21 cellular contexts compared by ENCODE assay signal in the genomic region with DNA sequence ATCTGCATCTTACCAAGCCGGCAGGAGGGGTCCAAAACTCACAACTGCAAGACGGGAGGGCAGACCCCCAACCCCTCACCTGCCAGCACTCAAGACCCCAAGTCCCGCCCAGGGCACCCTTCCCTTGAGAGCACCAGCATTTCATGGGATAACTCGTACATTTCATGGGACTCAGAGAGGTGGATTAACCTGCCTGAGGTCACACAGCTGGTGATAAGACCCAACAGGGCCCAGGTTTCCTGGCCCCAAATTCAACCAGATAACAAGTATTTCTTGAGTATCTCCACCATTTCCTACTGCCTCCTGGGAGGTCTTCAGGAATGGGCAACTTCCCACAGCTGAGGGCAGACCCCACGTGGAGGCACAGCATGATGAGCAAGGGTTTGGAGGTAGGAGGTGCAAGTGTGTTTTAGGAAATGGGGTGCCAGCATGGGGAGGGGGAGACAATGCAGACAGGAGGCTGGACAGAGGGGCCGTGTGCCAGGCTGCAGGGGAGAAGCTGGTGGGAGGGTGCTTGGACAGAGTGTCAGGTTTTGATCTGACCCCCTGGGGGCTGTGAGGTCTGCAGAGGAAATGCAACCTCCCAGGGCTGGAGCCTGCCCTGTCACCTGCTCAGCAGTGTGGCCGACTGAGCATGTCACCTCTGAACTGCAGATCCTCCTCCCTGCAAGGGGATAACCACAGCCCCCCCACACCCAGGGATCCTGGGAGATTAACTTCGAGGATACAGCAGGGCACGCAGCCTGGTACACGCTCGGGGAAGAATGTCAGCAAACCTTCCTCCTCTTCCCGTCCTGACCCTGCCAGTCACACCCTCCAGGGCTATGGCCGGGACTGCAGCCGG. TPM values are rescaled to one million over a fixed set of nuclear protein-coding genes. Genes with fewer than 3 reads are reported as not detected.
A peak's percentile ranks its signal among the peaks of the same experiment; 100 is the strongest.
DNase-seq lines count a peak whose midpoint lies in the region; ATAC-seq, FAIRE-seq and TF ChIP-seq lines count a peak whose summit lies in the region.
"Had no signal": no experiment of that assay in that cellular context is flagged by ENCODE, and none has a peak within 500 bp of the region (broad histone marks: within the 10 kb centered on the region; RNA-seq: fewer than 3 reads in every experiment).

No MANE protein-coding gene starts in this region.

- H3K79me2 ChIP-seq in HepG2 (ENCODE audit: insufficient read depth, low read length) = peaks cover 4% of the 10 kb centered on the region
- H3K79me2 ChIP-seq in OCI-LY7 (ENCODE audit: insufficient read depth, low read depth, low read length) = no peaks in the 10 kb centered on the region

- H2AFZ ChIP-seq in HepG2 (ENCODE audit: low read length) = no peak overlapping the region
- H2AFZ ChIP-seq in OCI-LY7 (ENCODE audit: low read length) = 0 out of 2 replicates have a peak overlapping the region, but pooled peaks have one; percentile 25
- H2AFZ ChIP-seq: GM23338 had no signal

- intact Hi-C loops in HepG2 (cut with micrococcal nuclease; ENCODE audit: unreplicated experiment) (no loop called here), right lobe of liver (cut with DNase I) (no loop called here), OCI-LY7 (cut with micrococcal nuclease; ENCODE audit: unreplicated experiment) (loop anchor here (1.0 kb wide), 1 partner anchor 11 kb away; no protein-coding TSS in a partner anchor), tibial artery (cut with DNase I; ENCODE audit: low total_unique reads) (loop anchor here (2.0 kb wide), 1 partner anchor 108 kb away; no protein-coding TSS in a partner anchor)

- H3K4me2 ChIP-seq in HepG2 (ENCODE audit: low read depth, low read length) = peak overlapping the region; percentile 68
- peak overlapping the region; percentile 66 for H3K4me2 ChIP-seq in OCI-LY7 (ENCODE audit: low read length)
- H3K4me2 ChIP-seq: GM23338 had no signal

- CTCF ChIA-PET in HepG2 (lab: Yijun Ruan, JAX; ENCODE audit: low intra/inter-chr PET ratio, low total read pairs) = no interaction called here
- CTCF ChIA-PET in OCI-LY7 (lab: Charles Lee; ENCODE audit: unreplicated experiment) = interaction anchor here (1.1 kb wide), 1 partner anchor 12 kb away, joined by 3 read pairs; no protein-coding TSS in a partner anchor

- WGBS in HepG2 (ENCODE audit: low lambda C conversion rate) = 39% methylated on average over 5 of the region's 14 CpGs
- 60% methylated on average over 2 of the region's 14 CpGs for WGBS in right lobe of liver (ENCODE audit: insufficient coverage, low coverage, low lambda C conversion rate, missing lambda C conversion rate)

- TF ChIP-seq POLR2A in HepG2 (IDR thresholded peaks at IDR 0.05; ENCODE audit: insufficient read depth in 1 of 2, low read depth in 2 of 2, low read length in 2 of 2) (no peak), right lobe of liver (IDR thresholded peaks at IDR 0.05) (no peak)

- H3K36me3 ChIP-seq in HepG2 (replicated peaks in 1 of 2; ENCODE audit: control insufficient read depth in 1 of 2, insufficient read depth in 2 of 2, low read length in 2 of 2) (no peaks in the 10 kb centered on the region), right lobe of liver (no peaks in the 10 kb centered on the region), OCI-LY7 (ENCODE audit: insufficient read depth, low read length) (no peaks in the 10 kb centered on the region), tibial artery (peaks cover 0 to 5% (median 0%) of the 10 kb centered on the region in 3 donors)

- no peak for FAIRE-seq in HepG2 (lab: Jason Lieb, UNC)
- FAIRE-seq: G401.6, RCC 7860 had no signal

- ATAC-seq in HepG2 = peak; percentile 26
- ATAC-seq in right lobe of liver = no peak
- ATAC-seq: GM23338, Right ventricle myocardium inferior had no signal

- peak overlapping the region; percentile 30; the same call in 1 of the 2 replicates for H3K9ac ChIP-seq in HepG2 (ENCODE audit: insufficient read depth, low read depth, low read length)

- H3K9me2 ChIP-seq in OCI-LY7 (ENCODE audit: insufficient read depth, low read length) = no peaks in the 10 kb centered on the region

- no peak overlapping the region for H3K27ac ChIP-seq in HepG2 (ENCODE audit: extremely low read length, insufficient read depth, low read length)
- no peak overlapping the region for H3K27ac ChIP-seq in right lobe of liver
- peak overlapping the region; percentile 14 for H3K27ac ChIP-seq in OCI-LY7 (ENCODE audit: low read depth, low read length, poor library complexity, severe bottlenecking)
- peak overlapping the region; percentile 85 for H3K27ac ChIP-seq in caudate nucleus (ENCODE audit: low read depth, low read length)
- H3K27ac ChIP-seq in tibial artery = peak overlapping the region; percentile 68 to 73

- H3K27me3 ChIP-seq in HepG2 (ENCODE audit: control insufficient read depth in 1 of 2, insufficient read depth in 2 of 2, low read length in 2 of 2) = 0 out of 5 replicates have a peak, but pooled peaks cover 0 to 4% of the 10 kb centered on the region in 2 experiments
- no peaks in the 10 kb centered on the region for H3K27me3 ChIP-seq in right lobe of liver
- H3K27me3 ChIP-seq in tibial artery = peaks cover 0 to 13% of the 10 kb centered on the region in 2 donors

- no peak for TF ChIP-seq CTCF in HepG2 (CRISPR knock-in tag; IDR thresholded peaks at IDR 0.05)
- no peak for TF ChIP-seq CTCF in right lobe of liver (IDR thresholded peaks at IDR 0.05)
- TF ChIP-seq CTCF in OCI-LY7 (conservative IDR thresholded peaks at IDR 0.05; ENCODE audit: low read length) = no peak
- no peak for TF ChIP-seq CTCF in tibial artery (IDR thresholded peaks at IDR 0.05)

- TF ChIP-seq RAD21 in HepG2 (CRISPR knock-in tag; IDR thresholded peaks at IDR 0.05) = no peak

- peak overlapping the region; percentile 13 to 59 (median 17); a peak in 5 of 6 replicates for H3K4me3 ChIP-seq in HepG2 (replicated peaks in 1 of 3; ENCODE audit: insufficient read depth in 1 of 3, low read depth in 2 of 3, low read length in 3 of 3)
- no peak overlapping the region for H3K4me3 ChIP-seq in right lobe of liver
- no peak overlapping the region for H3K4me3 ChIP-seq in OCI-LY7 (ENCODE audit: low read depth, low read length, poor library complexity, severe bottlenecking)
- H3K4me3 ChIP-seq in tibial artery = no peak overlapping the region
- H3K4me3 ChIP-seq: GM23338 had no signal

- no peaks in the 10 kb centered on the region for H3K9me3 ChIP-seq in HepG2 (ENCODE audit: low read length)
- H3K9me3 ChIP-seq in right lobe of liver = no peaks in the 10 kb centered on the region
- no peaks in the 10 kb centered on the region for H3K9me3 ChIP-seq in OCI-LY7 (ENCODE audit: low read length)
- H3K9me3 ChIP-seq in tibial artery = no peaks in the 10 kb centered on the region

- H3K4me1 ChIP-seq in HepG2 (ENCODE audit: insufficient read depth, low read length) (peaks cover 88% of the 10 kb centered on the region), right lobe of liver (no peaks in the 10 kb centered on the region), OCI-LY7 (ENCODE audit: insufficient read depth, low read length, poor library complexity, severe bottlenecking) (peaks cover 40% of the 10 kb centered on the region), tibial artery (peaks cover 6 to 61% (median 29%) of the 10 kb centered on the region in 4 donors)

- POLR2A ChIA-PET in HepG2 (lab: Yijun Ruan, JAX) (interaction anchor here (0.7 to 6.6 kb wide), 4 partner anchors 11 to 60 kb away, joined by 3 to 87 read pairs (median 12); no protein-coding TSS in a partner anchor), OCI-LY7 (lab: Charles Lee) (no interaction called here)

- DNase-seq in HepG2 (ENCODE audit: low spot score) = no peak
- no peak for DNase-seq in right lobe of liver
- peak; percentile 53 for DNase-seq in OCI-LY7 (ENCODE audit: low spot score)
- DNase-seq in caudate nucleus (lab: John Stamatoyannopoulos, UW) = no peak
- DNase-seq in tibial artery = no peak
- DNase-seq in mucosa of gallbladder (ENCODE audit: low spot score) = no peak
- no peak for DNase-seq in islet precursor cell
- DNase-seq in activated CD4-positive, alpha-beta T cell treated with anti-CD3 and anti-CD28 coated beads for 4 hours = no peak
- DNase-seq: ACHN, COR-L47, DMS 273 treated with DMSO at 0.1 percent for 48 hours, DND-41, KBM-7, NCI-H1105 treated with DMSO at 0.1 percent for 48 hours, NCI-H1694, NCI-H2081 treated with DMSO at 0.1 percent for 48 hours, NCI-H524 treated with DMSO at 0.1 percent for 48 hours had no signal

- in situ Hi-C loops in HepG2 (cut with HindIII; ENCODE audit: extremely low pct_ligation_motif_present, low pct_unique_long_range_greater_than_20kb) = no loop called here

- TF ChIP-seq EP300 in HepG2 (IDR thresholded peaks at IDR 0.05; ENCODE audit: low read depth in 2 of 2, low read length in 2 of 2) = no peak
- no peak for TF ChIP-seq EP300 in HepG2 (CRISPR knock-in tag; IDR thresholded peaks at IDR 0.05; ENCODE audit: borderline replicate concordance)

- BruUV-seq in HepG2 (replicated peaks; lab: Mats Ljungman, UMichigan) = no TSS peak
- no TSS peak for BruUV-seq in OCI-LY7 (replicated peaks; lab: Mats Ljungman, UMichigan)

- no peaks in the 10 kb centered on the region for H4K20me1 ChIP-seq in HepG2 (ENCODE audit: insufficient read depth, low read length)
- H4K20me1 ChIP-seq in OCI-LY7 (ENCODE audit: insufficient read depth, low read length) = no peaks in the 10 kb centered on the region

RNA-seq across cellular contexts. Expression of a gene that starts 4.4 kb away (rescaled TPM):
- total RNA-seq in HepG2 (2016; rRNA removed; fragmentation: Illumina TruSeq; extraction: Trizol) (43.8 and 69.7 TPM in 2 replicates), right lobe of liver (under 1 TPM in 5 of 6 experiments, not detected in 1; 0.17 to 0.81 (median 0.65) TPM), OCI-LY7 (2022) (0.21 TPM in 1 of 2 replicates, not detected in the other), mucosa of gallbladder (6.4 TPM)
- total RNA-seq in HepG2 (2016; cell fraction: cytosol; rRNA removed; fragmentation: Illumina TruSeq; extraction: Trizol; ENCODE audit: low read depth) = 39.5 and 40.6 TPM in 2 replicates
- 45.3 and 69.6 TPM in 2 replicates for total RNA-seq in HepG2 (2016; cell fraction: insoluble cytoplasmic fraction; rRNA removed; fragmentation: Illumina TruSeq; extraction: Trizol)
- total RNA-seq in HepG2 (2016; cell fraction: membrane; rRNA removed; fragmentation: Illumina TruSeq; extraction: Trizol) = 83.4 and 93.4 TPM in 2 replicates
- total RNA-seq in HepG2 (2016; cell fraction: nucleus; rRNA removed; fragmentation: Illumina TruSeq; extraction: Trizol) = 32.1 and 42.6 TPM in 2 replicates
- 15.4 and 23.1 TPM in 2 replicates for polyA plus RNA-seq in HepG2 (2011; rRNA removed)
- polyA plus RNA-seq in HepG2 (2011; cell fraction: cytosol; rRNA removed) = 20.0 and 39.6 TPM in 2 replicates
- 34.6 and 44.2 TPM in 2 replicates for polyA plus RNA-seq in HepG2 (2011; cell fraction: nucleus; rRNA removed)
- polyA plus RNA-seq in HepG2 (2012) = 13.5 and 14.6 TPM in 2 replicates
- 40.9 and 41.6 TPM in 2 replicates for polyA plus RNA-seq in HepG2 (2016; cell fraction: cytosol; fragmentation: Illumina TruSeq; extraction: Trizol; ENCODE audit: low read depth)
- polyA plus RNA-seq in HepG2 (2016; cell fraction: insoluble cytoplasmic fraction; fragmentation: Illumina TruSeq; extraction: Trizol; ENCODE audit: low read depth) = 48.4 and 52.4 TPM in 2 replicates
- polyA plus RNA-seq in HepG2 (2016; cell fraction: membrane; fragmentation: Illumina TruSeq; extraction: Trizol; ENCODE audit: low read depth) = 74.1 and 77.9 TPM in 2 replicates
- 63.0 and 70.2 TPM in 2 replicates for polyA plus RNA-seq in HepG2 (2016; cell fraction: nucleus; fragmentation: Illumina TruSeq; extraction: Trizol; ENCODE audit: insufficient read depth, low read depth)
- 0.07 and 154 TPM in 2 replicates for polyA minus RNA-seq in HepG2 (2011; rRNA and poly(A)+ RNA removed; ENCODE audit: low replicate concordance)
- 31.1 and 39.3 TPM in 2 replicates for polyA minus RNA-seq in HepG2 (2011; cell fraction: cytosol; rRNA and poly(A)+ RNA removed)
- 9.3 and 10.7 TPM in 2 replicates for polyA minus RNA-seq in HepG2 (2011; cell fraction: nucleus; rRNA and poly(A)+ RNA removed)
- total RNA-seq in OCI-LY7 (2014; rRNA removed; shearing (Covaris generic)) = not detected in 2 replicates

Comparison
In these comparisons a context has a peak if more than half of its experiments do, and no peak if none do; other contexts are left out.
1. H3K4me3 ChIP-seq: peak in HepG2 (3 of 3); none in right lobe of liver (0 of 3), OCI-LY7 (single experiment) and tibial artery (0 of 2).
2. H3K27ac ChIP-seq: peak in OCI-LY7 (single experiment), caudate nucleus (single experiment) and tibial artery (2 of 2); none in HepG2 (single experiment) and right lobe of liver (0 of 3).
3. intact Hi-C loops: an anchor here in OCI-LY7 (1.0 kb wide) and tibial artery (2.0 kb wide); none called in HepG2 and right lobe of liver.